Comparison of ENCODE assay signal across 27 cellular contexts in the genomic region with DNA sequence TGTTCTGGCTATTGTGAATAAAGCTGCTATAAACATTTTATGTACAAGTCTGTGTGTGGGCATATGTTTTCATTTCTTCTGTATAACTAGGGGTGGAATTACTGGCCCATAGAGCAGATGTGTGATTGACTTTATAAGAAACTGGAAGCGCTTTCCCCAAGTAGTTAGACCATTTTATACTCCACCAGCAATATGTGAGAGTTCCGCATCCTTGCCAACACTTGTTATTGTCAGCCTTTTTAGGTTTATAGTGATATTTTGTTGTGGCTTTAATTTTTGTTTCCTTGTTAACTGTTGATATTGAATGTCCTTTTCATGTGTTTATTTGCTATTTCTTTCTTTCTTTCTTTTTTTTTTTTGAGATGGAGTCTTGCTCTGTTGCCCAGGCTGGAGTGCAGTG.
"Had no signal": no experiment of that assay in that cellular context is flagged by ENCODE, and none has a peak within 500 bp of the region (broad histone marks: within the 10 kb centered on the region; RNA-seq: fewer than 3 reads in every experiment).

No MANE protein-coding gene starts in this region.

- DNase-seq: hypothalamus; immature natural killer cell; kidney; left colon; left lung; lower lobe of right lung; mammary epithelial cell; mesenchymal stem cell; pancreas; posterior cingulate gyrus; retina; right cardiac atrium; stimulated activated CD4-positive, alpha-beta T cell treated with anti-CD3 and anti-CD28 coated beads, Interleukin-12 subunit alpha, Interleukin-12 subunit beta, amount 100 ng/mL, for 4 hours; stimulated activated CD4-positive, alpha-beta T cell treated with anti-CD3 and anti-CD28 coated beads, Interleukin-15, amount 100 ng/mL, for 24 hours; stimulated activated CD4-positive, alpha-beta T cell treated with anti-CD3 and anti-CD28 coated beads, Interleukin-4, amount 100 ng/mL, for 24 hours; stimulated activated naive CD4-positive, alpha-beta T cell; tibial artery; trophoblast cell; upper lobe of right lung had no signal

- H3K27me3 ChIP-seq: left lung, pancreas, suprapubic skin, tibial artery, upper lobe of right lung had no signal

- H3K4me1 ChIP-seq: lower lobe of right lung, pancreas had no signal

- H3K36me3 ChIP-seq: left lung, lower lobe of right lung, pancreas, prostate gland, suprapubic skin, thoracic aorta, tibial artery, upper lobe of right lung had no signal

- H3K36me3 Mint-ChIP-seq: natural killer cell treated with Interleukin-12 subunit alpha and Interleukin-12 subunit beta and Interleukin-15 and Interleukin-18, amount 100 ng/mL, for 72 hours; stimulated activated effector memory CD8-positive, alpha-beta T cell treated with anti-CD3 and anti-CD28 coated beads, Interleukin-12 subunit alpha, Interleukin-12 subunit beta, amount 100 ng/mL, for 72 hours had no signal

- H3K4me3 Mint-ChIP-seq: immature natural killer cell; natural killer cell treated with Interleukin-12 subunit alpha and Interleukin-12 subunit beta and Interleukin-15 and Interleukin-18, amount 100 ng/mL, for 72 hours; stimulated activated effector memory CD8-positive, alpha-beta T cell treated with anti-CD3 and anti-CD28 coated beads, Interleukin-12 subunit alpha, Interleukin-12 subunit beta, amount 100 ng/mL, for 72 hours; stimulated activated naive CD8-positive, alpha-beta T cell treated with anti-CD3 and anti-CD28 coated beads, Interleukin-15, Interleukin-2, amounts not matched to agents 100 ng/mL and 50 ng/mL, for 24 hours had no signal

- H3K9me3 ChIP-seq: left lung, lower lobe of right lung, pancreas, prostate gland, suprapubic skin, thoracic aorta, tibial artery, upper lobe of right lung had no signal

- H3K9me3 Mint-ChIP-seq: immature natural killer cell; natural killer cell treated with Interleukin-12 subunit alpha and Interleukin-12 subunit beta and Interleukin-15 and Interleukin-18, amount 100 ng/mL, for 72 hours; stimulated activated naive CD8-positive, alpha-beta T cell treated with anti-CD3 and anti-CD28 coated beads, Interleukin-15, Interleukin-2, amounts not matched to agents 100 ng/mL and 50 ng/mL, for 24 hours had no signal

- H3K27ac Mint-ChIP-seq: natural killer cell treated with Interleukin-12 subunit alpha and Interleukin-12 subunit beta and Interleukin-15 and Interleukin-18, amount 100 ng/mL, for 72 hours; stimulated activated effector memory CD8-positive, alpha-beta T cell treated with anti-CD3 and anti-CD28 coated beads, Interleukin-12 subunit alpha, Interleukin-12 subunit beta, amount 100 ng/mL, for 72 hours; stimulated activated naive CD8-positive, alpha-beta T cell treated with anti-CD3 and anti-CD28 coated beads, Interleukin-15, Interleukin-2, amounts not matched to agents 100 ng/mL and 50 ng/mL, for 24 hours had no signal

- ATAC-seq: left colon; left lung; lower lobe of right lung; natural killer cell treated with Interleukin-12 subunit alpha and Interleukin-12 subunit beta and Interleukin-15 and Interleukin-18, amount 100 ng/mL, for 72 hours; pancreas; right cardiac atrium; sciatic nerve; stimulated activated effector memory CD8-positive, alpha-beta T cell treated with anti-CD3 and anti-CD28 coated beads, Interleukin-12 subunit alpha, Interleukin-12 subunit beta, amount 100 ng/mL, for 72 hours; upper lobe of right lung had no signal

- H3K4me3 ChIP-seq: left lung, lower lobe of right lung, pancreas, prostate gland, skin epidermis, suprapubic skin, thoracic aorta, tibial artery, upper lobe of right lung had no signal

- H3K27ac ChIP-seq: left lung, lower lobe of right lung, pancreas, prostate gland, skin epidermis, suprapubic skin, thoracic aorta, tibial artery, upper lobe of right lung had no signal
